ENCODE assay signal across 18 cellular contexts in the genomic region with DNA sequence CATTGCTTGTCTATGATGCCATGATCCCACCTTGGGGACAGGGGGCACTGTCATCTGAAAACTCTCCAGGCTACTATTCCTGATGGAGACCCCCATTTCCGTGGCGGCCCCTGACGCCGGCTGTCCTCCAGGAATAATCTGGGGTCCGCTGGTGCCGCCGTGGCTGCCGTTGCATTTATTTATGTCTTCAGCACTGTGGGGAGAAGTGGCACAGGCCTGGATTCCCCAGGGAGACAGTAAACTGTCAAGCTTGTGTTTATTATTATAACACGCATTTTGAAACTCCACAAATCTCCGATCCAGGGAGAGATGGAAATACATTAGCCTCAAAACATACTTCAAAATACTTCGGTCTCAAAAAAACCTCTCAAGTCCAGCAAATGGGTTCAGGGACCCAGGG.
"Had no signal": no experiment of that assay in that cellular context is flagged by ENCODE, and none has a peak within 500 bp of the region (broad histone marks: within the 10 kb centered on the region; RNA-seq: fewer than 3 reads in every experiment).

No MANE protein-coding gene starts in this region.

- H3K4me1 Mint-ChIP-seq: activated naive CD8-positive, alpha-beta T cell treated with anti-CD3 and anti-CD28 coated beads, Interleukin-2, amount 10 ng/mL, durations not matched to agents 7 days and 5 days had no signal

- H3K9me3 ChIP-seq: colonic mucosa, thyroid gland had no signal

- DNase-seq: activated CD4-positive, alpha-beta T cell treated with anti-CD3 and anti-CD28 coated beads, Interleukin-2, amount 50 U/mL, for 4 hours; activated CD8-positive, alpha-beta memory T cell treated with anti-CD3 and anti-CD28 coated beads, Interleukin-2, amount 50 U/mL, for 48 hours; activated naive CD8-positive, alpha-beta T cell treated with anti-CD3 and anti-CD28 coated beads, Interleukin-2, amount 10 ng/mL, durations not matched to agents 7 days and 5 days; amniotic stem cell; colonic mucosa; dorsolateral prefrontal cortex; heart right ventricle; mesenchymal stem cell; sigmoid colon; T-helper 1 cell; WERI-Rb-1 had no signal

- FAIRE-seq: bronchial epithelial cell, keratinocyte, TTC549 had no signal

- H3K4me3 ChIP-seq: colonic mucosa, gastroesophageal sphincter, heart right ventricle, sigmoid colon, thyroid gland had no signal

- H3K27ac ChIP-seq: colonic mucosa, dorsolateral prefrontal cortex, gastroesophageal sphincter, heart right ventricle, sigmoid colon, thyroid gland, WERI-Rb-1 had no signal

- H3K36me3 ChIP-seq: colonic mucosa, gastroesophageal sphincter, heart right ventricle, sigmoid colon, thyroid gland, WERI-Rb-1 had no signal

- ATAC-seq: gastroesophageal sphincter, heart right ventricle, left colon had no signal

- H3K27ac Mint-ChIP-seq: activated naive CD4-positive, alpha-beta T cell treated with anti-CD3 and anti-CD28 coated beads for 36 hours; activated naive CD8-positive, alpha-beta T cell treated with anti-CD3 and anti-CD28 coated beads, Interleukin-2, amount 10 ng/mL, durations not matched to agents 7 days and 5 days had no signal

- H3K27me3 ChIP-seq: colonic mucosa, thyroid gland had no signal

- H3K4me1 ChIP-seq: colonic mucosa, gastroesophageal sphincter, heart right ventricle, sigmoid colon, thyroid gland had no signal

- H3K4me3 Mint-ChIP-seq: activated naive CD4-positive, alpha-beta T cell treated with anti-CD3 and anti-CD28 coated beads for 36 hours; activated naive CD8-positive, alpha-beta T cell treated with anti-CD3 and anti-CD28 coated beads, Interleukin-2, amount 10 ng/mL, durations not matched to agents 7 days and 5 days had no signal
